Comparison of ENCODE assay signal across 20 cellular contexts in genomic region chr19:41570179-41570578, GRCh38. TPM values are rescaled to one million over a fixed set of nuclear protein-coding genes. Genes with fewer than 3 reads are reported as not detected.
DNase-seq lines count a peak whose midpoint lies in the region; ATAC-seq, FAIRE-seq and TF ChIP-seq lines count a peak whose summit lies in the region.
"Had no signal": no experiment of that assay in that cellular context is flagged by ENCODE, and none has a peak within 500 bp of the region (broad histone marks: within the 10 kb centered on the region; RNA-seq: fewer than 3 reads in every experiment).

No MANE protein-coding gene starts in this region.

- TF ChIP-seq CTCF in natural killer cell (IDR thresholded peaks at IDR 0.05) (no peak), chondrocyte (IDR thresholded peaks at IDR 0.05) (no peak)

- H3K4me1 Mint-ChIP-seq in natural killer cell treated with Interleukin-12 subunit alpha and Interleukin-12 subunit beta and Interleukin-15 and Interleukin-18, amount 100 ng/mL, for 72 hours (ENCODE audit: low read depth in 2 of 2), result peaks cover 7 to 14% of the 10 kb centered on the region in 2 donors
- H3K4me1 Mint-ChIP-seq in natural killer cell (peaks cover 31 to 32% of the 10 kb centered on the region in 2 donors), chondrocyte (ENCODE audit: low read depth) (no peaks in the 10 kb centered on the region)
- H3K4me1 Mint-ChIP-seq in effector memory CD8-positive, alpha-beta T cell (ENCODE audit: low read depth in 2 of 2), result peaks cover 18 to 21% of the 10 kb centered on the region in 2 donors

- H3K27ac Mint-ChIP-seq in natural killer cell treated with Interleukin-12 subunit alpha and Interleukin-12 subunit beta and Interleukin-15 and Interleukin-18, amount 100 ng/mL, for 72 hours, result peak overlapping the region in 1 of 2 donors; percentile 58
- H3K27ac Mint-ChIP-seq in natural killer cell (no peak overlapping the region), chondrocyte (ENCODE audit: unreplicated experiment) (no peak overlapping the region)
- peak overlapping the region; percentile 20 to 31 for H3K27ac Mint-ChIP-seq in effector memory CD8-positive, alpha-beta T cell
- H3K27ac Mint-ChIP-seq: activated B cell treated with CpG ODN at 0.5 μM for 24 hours; activated CD8-positive, alpha-beta T cell treated with anti-CD3 and anti-CD28 coated beads, Interleukin-2, amount 10 ng/mL, durations not matched to agents 7 days and 5 days; T-helper 1 cell treated with Interleukin-12 subunit alpha and Interleukin-12 subunit beta and Interleukin-4 antibody, amounts not matched to agents 30 μg/mL and 1 μg/mL, for 36 hours had no signal

- no peak overlapping the region for H3K4me3 Mint-ChIP-seq in natural killer cell treated with Interleukin-12 subunit alpha and Interleukin-12 subunit beta and Interleukin-15 and Interleukin-18, amount 100 ng/mL, for 72 hours
- H3K4me3 Mint-ChIP-seq in natural killer cell (no peak overlapping the region), chondrocyte (ENCODE audit: unreplicated experiment) (no peak overlapping the region)
- no peak overlapping the region for H3K4me3 Mint-ChIP-seq in effector memory CD8-positive, alpha-beta T cell
- H3K4me3 Mint-ChIP-seq: activated B cell treated with CpG ODN at 0.5 μM for 24 hours; activated CD8-positive, alpha-beta T cell treated with anti-CD3 and anti-CD28 coated beads, Interleukin-2, amount 10 ng/mL, durations not matched to agents 7 days and 5 days; activated naive CD4-positive, alpha-beta T cell treated with anti-CD3 and anti-CD28 coated beads for 36 hours; activated T-cell treated with anti-CD3 and anti-CD28 coated beads, Interleukin-2, amount 50 U/mL, for 4 hours; T-helper 1 cell treated with Interleukin-12 subunit alpha and Interleukin-12 subunit beta and Interleukin-4 antibody, amounts not matched to agents 30 μg/mL and 1 μg/mL, for 36 hours had no signal

- ATAC-seq in natural killer cell treated with Interleukin-12 subunit alpha and Interleukin-12 subunit beta and Interleukin-15 and Interleukin-18, amount 100 ng/mL, for 72 hours, result peak; percentile 5 to 15
- ATAC-seq in natural killer cell (no peak), GM18907 (IDR thresholded peaks at IDR 0.05; ENCODE audit: unreplicated experiment) (no peak)
- ATAC-seq in effector memory CD8-positive, alpha-beta T cell (replicated peaks), result peak; percentile 3

- intact Hi-C loops in natural killer cell (cut with micrococcal nuclease), result loop anchor here (1.0 kb wide), 2 partner anchors 28 to 121 kb away; no protein-coding TSS in a partner anchor

- no peak for DNase-seq in natural killer cell treated with Interleukin-12 subunit alpha and Interleukin-12 subunit beta and Interleukin-15 and Interleukin-18, amount 100 ng/mL, for 72 hours (ENCODE audit: low spot score)
- no peak for DNase-seq in natural killer cell
- peak; percentile 22 for DNase-seq in NCI-H69 (lab: John Stamatoyannopoulos, UW)
- DNase-seq in effector memory CD8-positive, alpha-beta T cell, result no peak
- no peak for DNase-seq in urothelium cell line (ENCODE audit: low spot score)
- DNase-seq in NCI-H446 treated with DMSO at 0.1 percent for 48 hours (lab: John Stamatoyannopoulos, UW), result no peak
- no peak for DNase-seq in chondrocyte (ENCODE audit: low spot score)
- DNase-seq: cerebellar nuclear complex, esophagus squamous epithelium, NCI-H524 treated with DMSO at 0.1 percent for 48 hours had no signal

- FAIRE-seq in urothelium cell line (lab: Jason Lieb, UNC), result peak; percentile 9
- FAIRE-seq: astrocyte had no signal

- no peaks in the 10 kb centered on the region for H3K27me3 Mint-ChIP-seq in natural killer cell treated with Interleukin-12 subunit alpha and Interleukin-12 subunit beta and Interleukin-15 and Interleukin-18, amount 100 ng/mL, for 72 hours
- H3K27me3 Mint-ChIP-seq in natural killer cell (ENCODE audit: low read depth in 2 of 2) (no peaks in the 10 kb centered on the region), chondrocyte (ENCODE audit: low read depth) (peaks cover 41% of the 10 kb centered on the region)
- no peaks in the 10 kb centered on the region for H3K27me3 Mint-ChIP-seq in effector memory CD8-positive, alpha-beta T cell
- H3K27me3 Mint-ChIP-seq: CD8-positive, alpha-beta memory T cell had no signal

- H3K36me3 Mint-ChIP-seq in natural killer cell treated with Interleukin-12 subunit alpha and Interleukin-12 subunit beta and Interleukin-15 and Interleukin-18, amount 100 ng/mL, for 72 hours, result no peaks in the 10 kb centered on the region
- no peaks in the 10 kb centered on the region for H3K36me3 Mint-ChIP-seq in natural killer cell
- peaks cover 16% of the 10 kb centered on the region for H3K36me3 Mint-ChIP-seq in effector memory CD8-positive, alpha-beta T cell (ENCODE audit: insufficient read depth)
- H3K36me3 Mint-ChIP-seq in chondrocyte (ENCODE audit: low read depth), result no peaks in the 10 kb centered on the region

- H3K9me3 Mint-ChIP-seq in natural killer cell treated with Interleukin-12 subunit alpha and Interleukin-12 subunit beta and Interleukin-15 and Interleukin-18, amount 100 ng/mL, for 72 hours, result no peaks in the 10 kb centered on the region
- H3K9me3 Mint-ChIP-seq in natural killer cell (no peaks in the 10 kb centered on the region), chondrocyte (ENCODE audit: low read depth) (peaks cover 6% of the 10 kb centered on the region)
- H3K9me3 Mint-ChIP-seq in effector memory CD8-positive, alpha-beta T cell, result no peaks in the 10 kb centered on the region
- H3K9me3 Mint-ChIP-seq: activated B cell treated with CpG ODN at 0.5 μM for 24 hours; activated naive CD4-positive, alpha-beta T cell treated with anti-CD3 and anti-CD28 coated beads for 36 hours; activated T-cell treated with anti-CD3 and anti-CD28 coated beads, Interleukin-2, amount 50 U/mL, for 4 hours; CD8-positive, alpha-beta memory T cell; T-helper 1 cell treated with Interleukin-12 subunit alpha and Interleukin-12 subunit beta and Interleukin-4 antibody, amounts not matched to agents 30 μg/mL and 1 μg/mL, for 36 hours had no signal

RNA-seq across cellular contexts. Expression of gene CEACAM21, which starts 5.8 kb away (rescaled TPM):
- 10 to 100 TPM in 1 of 2 donors, 1 to 10 TPM in 1; 9.7 to 20.6 TPM for total RNA-seq in natural killer cell treated with Interleukin-12 subunit alpha and Interleukin-12 subunit beta and Interleukin-15 and Interleukin-18, amount 100 ng/mL, for 72 hours
- 10 to 100 TPM; 26.8 to 46.6 (median 33.6) TPM for total RNA-seq in natural killer cell
- not detected in 3 replicates for total RNA-seq in chondrocyte
- total RNA-seq: H7, HT-29 had no signal

RNA-seq across cellular contexts. Expression of gene CEACAM4, which starts 56.7 kb away (rescaled TPM):
- not detected for total RNA-seq in natural killer cell treated with Interleukin-12 subunit alpha and Interleukin-12 subunit beta and Interleukin-15 and Interleukin-18, amount 100 ng/mL, for 72 hours
- total RNA-seq in natural killer cell, result 1 to 10 TPM in 1 of 3 donors, under 1 TPM in 2; 0.52 to 1.1 (median 0.78) TPM
- total RNA-seq in chondrocyte, result not detected in 3 replicates
- total RNA-seq: activated B cell treated with CpG ODN at 0.5 μM for 24 hours; activated CD8-positive, alpha-beta T cell treated with anti-CD3 and anti-CD28 coated beads, Interleukin-2, amount 10 ng/mL, durations not matched to agents 7 days and 5 days; activated naive CD4-positive, alpha-beta T cell treated with anti-CD3 and anti-CD28 coated beads for 36 hours; activated T-cell treated with anti-CD3 and anti-CD28 coated beads, Interleukin-2, amount 50 U/mL, for 4 hours; astrocyte; CD8-positive, alpha-beta memory T cell; H7; HT-29 had no signal

Comparison
In these comparisons a context has a peak if more than half of its experiments do, and no peak if none do; other contexts are left out.
1. ATAC-seq: peak in natural killer cell treated with Interleukin-12 subunit alpha and Interleukin-12 subunit beta and Interleukin-15 and Interleukin-18, amount 100 ng/mL, for 72 hours (2 of 2) and effector memory CD8-positive, alpha-beta T cell (single experiment); none in natural killer cell (0 of 3) and GM18907 (single experiment).
2. H3K27ac Mint-ChIP-seq: peak in effector memory CD8-positive, alpha-beta T cell (2 of 2); none in natural killer cell (0 of 2) and chondrocyte (single experiment).
3. RNA of gene CEACAM21, which starts 5.8 kb away (total RNA-seq): 26.8 to 46.6 TPM in natural killer cell and 9.7 to 20.6 TPM in natural killer cell treated with Interleukin-12 subunit alpha and Interleukin-12 subunit beta and Interleukin-15 and Interleukin-18, amount 100 ng/mL, for 72 hours; not detected in chondrocyte; every median in the first group is over 10 times any median in the second.